In the genomic region with DNA sequence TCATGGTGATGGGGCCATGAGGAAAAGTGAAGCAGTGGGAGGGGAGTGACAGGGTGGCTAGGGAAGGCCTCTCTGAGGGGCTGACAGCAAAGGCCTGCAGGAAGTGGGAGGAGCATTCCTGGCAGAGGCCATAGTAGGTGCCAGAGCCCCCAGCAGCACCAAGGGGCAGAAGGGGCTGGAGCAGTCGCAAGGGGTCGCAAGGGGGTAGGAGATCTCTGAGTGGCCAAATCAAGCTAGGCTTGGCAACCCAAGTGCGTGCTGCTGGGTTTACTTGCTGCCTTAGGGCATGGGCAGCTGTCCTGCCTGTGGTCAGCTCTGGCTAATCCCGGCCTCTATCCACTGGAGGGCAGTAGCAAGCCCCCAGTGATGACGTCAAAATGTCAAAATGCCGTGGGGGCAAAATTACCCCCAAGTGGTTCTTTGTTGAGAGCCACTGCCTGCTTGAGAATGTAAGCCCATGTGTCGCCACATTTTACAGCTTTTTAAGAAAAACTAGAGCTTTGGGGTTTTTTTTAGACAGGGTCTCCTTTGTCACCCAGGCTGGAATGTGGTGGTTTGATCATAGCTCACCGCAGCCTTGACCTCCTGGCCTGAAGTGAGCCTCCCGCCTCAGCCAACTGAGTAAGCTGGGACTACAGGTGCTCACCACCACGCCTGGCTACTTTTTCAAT, we compare ENCODE assay signal across 1 cellular context.
A peak's percentile ranks its signal among the peaks of the same experiment; 100 is the strongest.
TF ChIP-seq lines count a peak whose summit lies in the region.

No MANE protein-coding gene starts in this region.

TF ChIP-seq in HepG2, 621 proteins besides CTCF, POLR2A, EP300 and RAD21 (continued from another document and continues in another):
- TF ChIP-seq, protein P1, sequence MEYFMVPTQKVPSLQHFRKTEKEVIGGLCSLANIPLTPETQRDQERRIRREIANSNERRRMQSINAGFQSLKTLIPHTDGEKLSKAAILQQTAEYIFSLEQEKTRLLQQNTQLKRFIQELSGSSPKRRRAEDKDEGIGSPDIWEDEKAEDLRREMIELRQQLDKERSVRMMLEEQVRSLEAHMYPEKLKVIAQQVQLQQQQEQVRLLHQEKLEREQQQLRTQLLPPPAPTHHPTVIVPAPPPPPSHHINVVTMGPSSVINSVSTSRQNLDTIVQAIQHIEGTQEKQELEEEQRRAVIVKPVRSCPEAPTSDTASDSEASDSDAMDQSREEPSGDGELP (IDR thresholded peaks at IDR 0.05; ENCODE audit: borderline replicate concordance, low read depth), result 0 out of 2 replicates have a peak, but pooled peaks have one; percentile 8
- TF ChIP-seq GZF1 (CRISPR knock-in tag; IDR thresholded peaks at IDR 0.05) (no peak), HNRNPH1 (optimal IDR thresholded peaks at IDR 0.05; ENCODE audit: low read depth, low read length) (no peak), ZNF781 (CRISPR knock-in tag; IDR thresholded peaks at IDR 0.05; ENCODE audit: borderline replicate concordance, not compliant biosample characterization) (no peak), ZNF460 (CRISPR knock-in tag; IDR thresholded peaks at IDR 0.05; ENCODE audit: borderline replicate concordance) (peak; percentile 91), RERE (CRISPR knock-in tag; IDR thresholded peaks at IDR 0.05; ENCODE audit: low read depth) (no peak), SIX4 (CRISPR knock-in tag; IDR thresholded peaks at IDR 0.05) (no peak), YY1 (IDR thresholded peaks at IDR 0.05; ENCODE audit: insufficient read depth, insufficient replicate concordance, low read depth, low read length) (no peak), NR2F1 (CRISPR knock-in tag; IDR thresholded peaks at IDR 0.05) (peak; percentile 84 to 99), XBP1 (CRISPR knock-in tag; IDR thresholded peaks at IDR 0.05) (no peak), ZNF772 (CRISPR knock-in tag; IDR thresholded peaks at IDR 0.05) (no peak), ARNT2 (CRISPR knock-in tag; IDR thresholded peaks at IDR 0.05; ENCODE audit: low read depth) (0 out of 2 replicates have a peak, but pooled peaks have one; percentile 40), TAF15 (IDR thresholded peaks at IDR 0.05; ENCODE audit: low read depth, low read length, poor library complexity, severe bottlenecking) (no peak), SMC3 (IDR thresholded peaks at IDR 0.05; ENCODE audit: low read length) (peak; percentile 56), SMARCE1 (IDR thresholded peaks at IDR 0.05; ENCODE audit: borderline replicate concordance) (no peak), THAP11 (CRISPR knock-in tag; IDR thresholded peaks at IDR 0.05) (peak; percentile 43; the same call in 1 of the 2 replicates), PRMT3 (CRISPR knock-in tag; IDR thresholded peaks at IDR 0.05; ENCODE audit: borderline replicate concordance, low read depth) (no peak), TGIF2 (CRISPR knock-in tag; IDR thresholded peaks at IDR 0.05) (peak; percentile 37; the same call in 1 of the 2 replicates), ZFP90 (CRISPR knock-in tag; IDR thresholded peaks at IDR 0.05; ENCODE audit: borderline replicate concordance) (0 out of 2 replicates have a peak, but pooled peaks have one; percentile 27), SIN3A (IDR thresholded peaks at IDR 0.05; ENCODE audit: borderline replicate concordance, low read depth, low read length) (no peak), NKX3-1 (CRISPR knock-in tag; IDR thresholded peaks at IDR 0.05) (no peak), DMAP1 (CRISPR knock-in tag; IDR thresholded peaks at IDR 0.05) (peak; percentile 23; the same call in 1 of the 2 replicates), ZSCAN30 (CRISPR knock-in tag; IDR thresholded peaks at IDR 0.05) (no peak), SKI (IDR thresholded peaks at IDR 0.05; ENCODE audit: partially characterized antibody) (peak; percentile 45), TBL1XR1 (IDR thresholded peaks at IDR 0.05; ENCODE audit: borderline replicate concordance, low read length, partially characterized antibody) (no peak), PCBP1 (IDR thresholded peaks at IDR 0.05; ENCODE audit: borderline replicate concordance, low read depth, low read length) (no peak), LCORL (IDR thresholded peaks at IDR 0.05) (peak; percentile 12; the same call in 1 of the 2 replicates), LCORL (CRISPR knock-in tag; IDR thresholded peaks at IDR 0.05) (peak; percentile 68; the same call in 1 of the 2 replicates), PATZ1 (CRISPR knock-in tag; IDR thresholded peaks at IDR 0.05) (peak; percentile 92), SCMH1 (CRISPR knock-in tag; IDR thresholded peaks at IDR 0.05; ENCODE audit: borderline replicate concordance) (no peak), ZNF446 (CRISPR knock-in tag; IDR thresholded peaks at IDR 0.05) (no peak), ZSCAN22 (CRISPR knock-in tag; IDR thresholded peaks at IDR 0.05) (no peak), KMT2A (CRISPR knock-in tag; IDR thresholded peaks at IDR 0.05) (no peak), BATF2 (CRISPR knock-in tag; IDR thresholded peaks at IDR 0.05) (no peak), STAG1 (CRISPR knock-in tag; IDR thresholded peaks at IDR 0.05) (peak; percentile 38), BRF2 (CRISPR knock-in tag; IDR thresholded peaks at IDR 0.05) (no peak)
- TF ChIP-seq, protein P2, sequence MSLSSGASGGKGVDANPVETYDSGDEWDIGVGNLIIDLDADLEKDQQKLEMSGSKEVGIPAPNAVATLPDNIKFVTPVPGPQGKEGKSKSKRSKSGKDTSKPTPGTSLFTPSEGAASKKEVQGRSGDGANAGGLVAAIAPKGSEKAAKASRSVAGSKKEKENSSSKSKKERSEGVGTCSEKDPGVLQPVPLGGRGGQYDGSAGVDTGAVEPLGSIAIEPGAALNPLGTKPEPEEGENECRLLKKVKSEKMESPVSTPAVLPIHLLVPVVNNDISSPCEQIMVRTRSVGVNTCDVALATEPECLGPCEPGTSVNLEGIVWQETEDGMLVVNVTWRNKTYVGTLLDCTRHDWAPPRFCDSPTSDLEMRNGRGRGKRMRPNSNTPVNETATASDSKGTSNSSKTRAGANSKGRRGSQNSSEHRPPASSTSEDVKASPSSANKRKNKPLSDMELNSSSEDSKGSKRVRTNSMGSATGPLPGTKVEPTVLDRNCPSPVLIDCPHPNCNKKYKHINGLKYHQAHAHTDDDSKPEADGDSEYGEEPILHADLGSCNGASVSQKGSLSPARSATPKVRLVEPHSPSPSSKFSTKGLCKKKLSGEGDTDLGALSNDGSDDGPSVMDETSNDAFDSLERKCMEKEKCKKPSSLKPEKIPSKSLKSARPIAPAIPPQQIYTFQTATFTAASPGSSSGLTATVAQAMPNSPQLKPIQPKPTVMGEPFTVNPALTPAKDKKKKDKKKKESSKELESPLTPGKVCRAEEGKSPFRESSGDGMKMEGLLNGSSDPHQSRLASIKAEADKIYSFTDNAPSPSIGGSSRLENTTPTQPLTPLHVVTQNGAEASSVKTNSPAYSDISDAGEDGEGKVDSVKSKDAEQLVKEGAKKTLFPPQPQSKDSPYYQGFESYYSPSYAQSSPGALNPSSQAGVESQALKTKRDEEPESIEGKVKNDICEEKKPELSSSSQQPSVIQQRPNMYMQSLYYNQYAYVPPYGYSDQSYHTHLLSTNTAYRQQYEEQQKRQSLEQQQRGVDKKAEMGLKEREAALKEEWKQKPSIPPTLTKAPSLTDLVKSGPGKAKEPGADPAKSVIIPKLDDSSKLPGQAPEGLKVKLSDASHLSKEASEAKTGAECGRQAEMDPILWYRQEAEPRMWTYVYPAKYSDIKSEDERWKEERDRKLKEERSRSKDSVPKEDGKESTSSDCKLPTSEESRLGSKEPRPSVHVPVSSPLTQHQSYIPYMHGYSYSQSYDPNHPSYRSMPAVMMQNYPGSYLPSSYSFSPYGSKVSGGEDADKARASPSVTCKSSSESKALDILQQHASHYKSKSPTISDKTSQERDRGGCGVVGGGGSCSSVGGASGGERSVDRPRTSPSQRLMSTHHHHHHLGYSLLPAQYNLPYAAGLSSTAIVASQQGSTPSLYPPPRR (CRISPR knock-in tag; IDR thresholded peaks at IDR 0.05; ENCODE audit: borderline replicate concordance), result peak; percentile 9; the same call in 1 of the 2 replicates
- TF ChIP-seq, protein P3, sequence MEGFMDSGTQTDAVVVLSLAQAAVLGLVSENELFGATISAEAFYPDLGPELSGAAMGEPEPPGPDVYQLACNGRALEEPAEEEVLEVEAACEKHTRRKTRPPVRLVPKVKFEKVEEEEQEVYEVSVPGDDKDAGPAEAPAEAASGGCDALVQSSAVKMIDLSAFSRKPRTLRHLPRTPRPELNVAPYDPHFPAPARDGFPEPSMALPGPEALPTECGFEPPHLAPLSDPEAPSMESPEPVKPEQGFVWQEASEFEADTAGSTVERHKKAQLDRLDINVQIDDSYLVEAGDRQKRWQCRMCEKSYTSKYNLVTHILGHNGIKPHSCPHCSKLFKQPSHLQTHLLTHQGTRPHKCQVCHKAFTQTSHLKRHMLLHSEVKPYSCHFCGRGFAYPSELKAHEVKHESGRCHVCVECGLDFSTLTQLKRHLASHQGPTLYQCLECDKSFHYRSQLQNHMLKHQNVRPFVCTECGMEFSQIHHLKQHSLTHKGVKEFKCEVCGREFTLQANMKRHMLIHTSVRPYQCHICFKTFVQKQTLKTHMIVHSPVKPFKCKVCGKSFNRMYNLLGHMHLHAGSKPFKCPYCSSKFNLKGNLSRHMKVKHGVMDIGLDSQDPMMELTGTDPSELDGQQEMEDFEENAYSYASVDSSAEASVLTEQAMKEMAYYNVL (CRISPR knock-in tag; IDR thresholded peaks at IDR 0.05; ENCODE audit: borderline replicate concordance), result no peak
- TF ChIP-seq, protein P4, sequence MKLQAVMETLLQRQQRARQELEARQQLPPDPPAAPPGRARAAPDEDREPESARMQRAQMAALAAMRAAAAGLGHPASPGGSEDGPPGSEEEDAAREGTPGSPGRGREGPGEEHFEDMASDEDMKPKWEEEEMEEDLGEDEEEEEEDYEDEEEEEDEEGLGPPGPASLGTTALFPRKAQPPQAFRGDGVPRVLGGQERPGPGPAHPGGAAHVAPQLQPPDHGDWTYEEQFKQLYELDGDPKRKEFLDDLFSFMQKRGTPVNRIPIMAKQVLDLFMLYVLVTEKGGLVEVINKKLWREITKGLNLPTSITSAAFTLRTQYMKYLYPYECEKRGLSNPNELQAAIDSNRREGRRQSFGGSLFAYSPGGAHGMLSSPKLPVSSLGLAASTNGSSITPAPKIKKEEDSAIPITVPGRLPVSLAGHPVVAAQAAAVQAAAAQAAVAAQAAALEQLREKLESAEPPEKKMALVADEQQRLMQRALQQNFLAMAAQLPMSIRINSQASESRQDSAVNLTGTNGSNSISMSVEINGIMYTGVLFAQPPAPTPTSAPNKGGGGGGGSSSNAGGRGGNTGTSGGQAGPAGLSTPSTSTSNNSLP (IDR thresholded peaks at IDR 0.05; ENCODE audit: low read depth, low read length), result no peak
